18 cellular contexts compared by ENCODE assay signal in the genomic region with DNA sequence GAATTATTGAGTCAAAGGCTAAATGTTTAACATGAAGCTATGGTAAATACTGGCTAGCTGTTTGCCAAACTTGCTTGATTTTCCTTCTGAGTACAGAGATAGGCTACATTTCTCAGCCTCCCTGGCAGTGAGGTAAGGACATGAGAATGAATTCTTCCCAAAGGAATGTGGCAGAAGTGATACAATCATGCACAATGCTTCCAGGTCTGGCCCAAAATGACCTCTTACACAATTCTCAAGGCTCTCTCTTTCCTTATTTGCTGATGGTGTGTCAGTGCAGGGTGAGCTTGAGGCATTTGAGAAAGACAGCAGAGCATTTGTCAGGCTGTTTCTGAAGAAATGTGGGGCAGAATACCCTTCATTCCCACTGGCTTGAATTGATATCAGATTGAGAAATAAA.
DNase-seq lines count a peak whose midpoint lies in the region; ATAC-seq, FAIRE-seq and TF ChIP-seq lines count a peak whose summit lies in the region.
"Had no signal": no experiment of that assay in that cellular context is flagged by ENCODE, and none has a peak within 500 bp of the region (broad histone marks: within the 10 kb centered on the region; RNA-seq: fewer than 3 reads in every experiment).

No MANE protein-coding gene starts in this region.

- DNase-seq in AG04449 (ENCODE audit: low read depth, low spot score) (peak; percentile 81), HT-29 (ENCODE audit: low spot score) (peak; percentile 22), K562 (ENCODE audit: extremely low read depth in 1 of 4, low spot score in 3 of 4) (no peak), kidney glomerular epithelial cell (lab: John Stamatoyannopoulos, UW) (peak; percentile 87), pons (ENCODE audit: low spot score) (no peak), esophagus squamous epithelium (lab: John Stamatoyannopoulos, UW) (no peak), substantia nigra (lab: John Stamatoyannopoulos, UW) (no peak)
- DNase-seq: activated T-cell treated with anti-CD3 and anti-CD28 coated beads, Interleukin-2, amount 50 U/mL, for 24 hours; BE2C; gastrocnemius medialis; lower lobe of right lung; NCI-H2171; pancreas; stimulated activated CD4-positive, alpha-beta T cell treated with anti-CD3 and anti-CD28 coated beads, Interleukin-4, amount 100 ng/mL, for 1 hour; stomach had no signal

- no peaks in the 10 kb centered on the region for H3K9me1 ChIP-seq in K562 (ENCODE audit: control insufficient read depth, insufficient read depth, low read length)

- TF ChIP-seq RAD21 in K562 (CRISPR knock-in tag; conservative IDR thresholded peaks at IDR 0.05 in 1 of 2, IDR thresholded peaks at IDR 0.05 in 1 of 2): no peak

- H3K79me2 ChIP-seq in K562 (ENCODE audit: control insufficient read depth, insufficient read depth, low read length): no peaks in the 10 kb centered on the region

- H3K9me3 ChIP-seq in K562 (replicated peaks; ENCODE audit: control insufficient read depth, insufficient read depth, low read depth, low read length): no peaks in the 10 kb centered on the region
- no peaks in the 10 kb centered on the region for H3K9me3 ChIP-seq in esophagus squamous epithelium
- H3K9me3 ChIP-seq: BE2C, gastrocnemius medialis, lower lobe of right lung, pancreas, stomach had no signal

- no peaks in the 10 kb centered on the region for H3K27me3 ChIP-seq in K562 (ENCODE audit: control insufficient read depth in 2 of 2, insufficient read depth in 2 of 2, low read length in 2 of 2)
- H3K27me3 ChIP-seq in esophagus squamous epithelium: no peaks in the 10 kb centered on the region
- H3K27me3 ChIP-seq: BE2C, gastrocnemius medialis, pancreas, stomach had no signal

- no peak for TF ChIP-seq EP300 in K562 (IDR thresholded peaks at IDR 0.05; ENCODE audit: low read length)

- POLR2A ChIA-PET in AG04449 (lab: Yijun Ruan, JAX) (interaction anchor here (0.8 to 3.1 kb wide), 4 partner anchors 96 to 109 kb away, joined by 3 to 16 read pairs (median 6); a partner anchor contains a TSS), K562 (lab: Yijun Ruan, JAX) (interaction anchor here (1.8 to 2.0 kb wide), 2 partner anchors 95 to 98 kb away, joined by 4 to 6 read pairs; a partner anchor contains a TSS)

- H3K4me2 ChIP-seq in K562 (ENCODE audit: insufficient read depth, low read length): no peak overlapping the region

- in situ Hi-C loops in K562 (cut with MboI): no loop called here

- no peak for TF ChIP-seq CTCF in AG04449 (IDR thresholded peaks at IDR 0.05; ENCODE audit: insufficient read depth, low read length, missing control alignments)
- no peak for TF ChIP-seq CTCF in K562 (IDR thresholded peaks at IDR 0.05 in 2 of 3, conservative IDR thresholded peaks at IDR 0.05 in 1 of 3; ENCODE audit: insufficient read depth in 2 of 3, low read depth in 1 of 3, low read length in 3 of 3)
- TF ChIP-seq CTCF in esophagus squamous epithelium (IDR thresholded peaks at IDR 0.05): no peak

- H3K4me1 ChIP-seq in K562 (replicated peaks in 1 of 2; ENCODE audit: control insufficient read depth in 2 of 2, insufficient read depth in 2 of 2, low read length in 2 of 2) (peaks cover 0 to 18% of the 10 kb centered on the region in 2 experiments; a peak in 4 of 5 replicates), esophagus squamous epithelium (peaks cover 0 to 5% (median 0%) of the 10 kb centered on the region in 3 donors)
- H3K4me1 ChIP-seq: BE2C, gastrocnemius medialis, lower lobe of right lung, pancreas, stomach had no signal

- no peak for FAIRE-seq in K562 (lab: Jason Lieb, UNC)
- FAIRE-seq: pancreas had no signal

- BruUV-seq in K562 (replicated peaks; lab: Mats Ljungman, UMichigan): no TSS peak

- TF ChIP-seq POLR2A in K562 (conservative IDR thresholded peaks at IDR 0.05) (no peak), esophagus squamous epithelium (IDR thresholded peaks at IDR 0.05) (no peak)

- H4K20me1 ChIP-seq in K562 (replicated peaks; ENCODE audit: control insufficient read depth, insufficient read depth, low read length): no peaks in the 10 kb centered on the region

- ATAC-seq in K562 (no peak), GM21367 (IDR thresholded peaks at IDR 0.05; ENCODE audit: unreplicated experiment) (no peak)
- ATAC-seq: gastrocnemius medialis, Panc1, pancreas had no signal

- H2AFZ ChIP-seq in K562 (ENCODE audit: low read depth, low read length): peak overlapping the region; percentile 51; the same call in 1 of the 2 replicates

- H3K9ac ChIP-seq in K562 (ENCODE audit: insufficient read depth in 1 of 2, low read depth in 2 of 2, low read length in 2 of 2): no peak overlapping the region

- no peak overlapping the region for H3K4me3 ChIP-seq in AG04449 (ENCODE audit: low read depth, low read length)
- no peak overlapping the region for H3K4me3 ChIP-seq in K562
- no peak overlapping the region for H3K4me3 ChIP-seq in esophagus squamous epithelium
- H3K4me3 ChIP-seq: gastrocnemius medialis, lower lobe of right lung, pancreas, stomach had no signal

- intact Hi-C loops in K562 (cut with micrococcal nuclease): no loop called here
- intact Hi-C loops in esophagus squamous epithelium (cut with DNase I): no loop called here

- CTCF ChIA-PET in AG04449 (lab: Yijun Ruan, JAX): interaction anchor here (0.9 to 2.4 kb wide), 4 partner anchors 9 to 109 kb away, joined by 3 to 7 read pairs (median 3); no protein-coding TSS in a partner anchor
- CTCF ChIA-PET in K562 (lab: Yijun Ruan, JAX; ENCODE audit: low intra/inter-chr PET ratio): no interaction called here

- no peaks in the 10 kb centered on the region for H3K36me3 ChIP-seq in K562 (ENCODE audit: control insufficient read depth, insufficient read depth, low read length)
- H3K36me3 ChIP-seq in esophagus squamous epithelium: no peaks in the 10 kb centered on the region
- H3K36me3 ChIP-seq: BE2C, gastrocnemius medialis, lower lobe of right lung, pancreas, stomach had no signal

- H3K27ac ChIP-seq in K562 (ENCODE audit: extremely low read depth, low read depth, low read length) (no peak overlapping the region), esophagus squamous epithelium (no peak overlapping the region), substantia nigra (ENCODE audit: low read depth, low read length, poor library complexity, severe bottlenecking) (no peak overlapping the region)
- H3K27ac ChIP-seq: gastrocnemius medialis, lower lobe of right lung, pancreas, stomach, VCaP had no signal

TF ChIP-seq in K562, 482 proteins besides CTCF, POLR2A, EP300 and RAD21:
- TF ChIP-seq CEBPB (tag; IDR thresholded peaks at IDR 0.05) (0 out of 2 replicates have a peak, but pooled peaks have one; percentile 9), OTX1 (CRISPR knock-in tag; IDR thresholded peaks at IDR 0.05) (no peak)
TF ChIP-seq in K562: peak in this region for 1.

Comparison
In these comparisons a context has a peak if more than half of its experiments do, and no peak if none do; other contexts are left out.
1. DNase-seq: peak in AG04449 (single experiment), HT-29 (single experiment) and kidney glomerular epithelial cell (single experiment); none in K562 (0 of 4), pons (single experiment), esophagus squamous epithelium (single experiment) and substantia nigra (0 of 49).